18 cellular contexts compared by ENCODE assay signal in genomic region chr13:44293354-44293753, GRCh38.
DNase-seq lines count a peak whose midpoint lies in the region; ATAC-seq, FAIRE-seq and TF ChIP-seq lines count a peak whose summit lies in the region.
"Had no signal": no experiment of that assay in that cellular context is flagged by ENCODE, and none has a peak within 500 bp of the region (broad histone marks: within the 10 kb centered on the region; RNA-seq: fewer than 3 reads in every experiment).

No MANE protein-coding gene starts in this region.

- H3K36me3 ChIP-seq in left lung (no peaks in the 10 kb centered on the region), thymus (ENCODE audit: control insufficient read depth, insufficient read depth) (no peaks in the 10 kb centered on the region), HepG2 (replicated peaks in 1 of 2; ENCODE audit: control insufficient read depth in 1 of 2, insufficient read depth in 2 of 2, low read length in 2 of 2) (no peaks in the 10 kb centered on the region)

- no peaks in the 10 kb centered on the region for H3K79me2 ChIP-seq in HepG2 (ENCODE audit: insufficient read depth, low read length)

- no peak for TF ChIP-seq EP300 in HepG2 (IDR thresholded peaks at IDR 0.05; ENCODE audit: low read depth in 2 of 2, low read length in 2 of 2)
- no peak for TF ChIP-seq EP300 in HepG2 (CRISPR knock-in tag; IDR thresholded peaks at IDR 0.05; ENCODE audit: borderline replicate concordance)

- CTCF ChIA-PET in activated naive CD4-positive, alpha-beta T cell treated with anti-CD3 and anti-CD28 coated beads, Interleukin-2, amount 10 ng/mL, durations not matched to agents 7 days and 5 days (lab: Charles Lee) = no interaction called here
- CTCF ChIA-PET in HepG2 (lab: Yijun Ruan, JAX; ENCODE audit: low intra/inter-chr PET ratio, low total read pairs) = no interaction called here

- no peak overlapping the region for H3K4me3 ChIP-seq in left lung
- H3K4me3 ChIP-seq in thymus (ENCODE audit: low read length) = no peak overlapping the region
- H3K4me3 ChIP-seq in HepG2 (replicated peaks in 1 of 3; ENCODE audit: insufficient read depth in 1 of 3, low read depth in 2 of 3, low read length in 3 of 3) = no peak overlapping the region

- TF ChIP-seq RAD21 in HepG2 (CRISPR knock-in tag; IDR thresholded peaks at IDR 0.05) = no peak

- no peak for TF ChIP-seq POLR2A in HepG2 (IDR thresholded peaks at IDR 0.05; ENCODE audit: insufficient read depth in 1 of 2, low read depth in 2 of 2, low read length in 2 of 2)

- peaks cover 0 to 12% of the 10 kb centered on the region in 2 donors for H3K9me3 Mint-ChIP-seq in activated naive CD4-positive, alpha-beta T cell treated with anti-CD3 and anti-CD28 coated beads, Interleukin-2, amount 50 U/mL, for 72 hours
- peaks cover 11% of the 10 kb centered on the region for H3K9me3 Mint-ChIP-seq in activated naive CD4-positive, alpha-beta T cell treated with anti-CD3 and anti-CD28 coated beads, Interleukin-2, amount 10 ng/mL, durations not matched to agents 7 days and 5 days
- H3K9me3 Mint-ChIP-seq in activated T-helper 17 cell treated with anti-CD3 and anti-CD28 coated beads, Interleukin-2, amount 50 U/mL, for 72 hours = no peaks in the 10 kb centered on the region

- H3K4me1 Mint-ChIP-seq in activated naive CD4-positive, alpha-beta T cell treated with anti-CD3 and anti-CD28 coated beads, Interleukin-2, amount 10 ng/mL, durations not matched to agents 7 days and 5 days = peaks cover 11% of the 10 kb centered on the region
- H3K4me1 Mint-ChIP-seq in activated T-helper 17 cell treated with anti-CD3 and anti-CD28 coated beads, Interleukin-2, amount 50 U/mL, for 72 hours = peaks cover 10% of the 10 kb centered on the region

- H3K9me3 ChIP-seq in left lung (no peaks in the 10 kb centered on the region), thymus (ENCODE audit: control insufficient read depth) (no peaks in the 10 kb centered on the region), HepG2 (ENCODE audit: low read length) (no peaks in the 10 kb centered on the region)

- peaks cover 9 to 29% of the 10 kb centered on the region in 2 donors for H3K4me1 ChIP-seq in left lung
- peaks cover 27% of the 10 kb centered on the region for H3K4me1 ChIP-seq in thymus (ENCODE audit: control insufficient read depth, insufficient read depth, low read length)
- H3K4me1 ChIP-seq in HepG2 (ENCODE audit: insufficient read depth, low read length) = no peaks in the 10 kb centered on the region

- no TSS peak for BruUV-seq in HepG2 (replicated peaks; lab: Mats Ljungman, UMichigan)

- H3K9ac ChIP-seq in HepG2 (ENCODE audit: insufficient read depth, low read depth, low read length) = no peak overlapping the region

- H2AFZ ChIP-seq in HepG2 (ENCODE audit: low read length) = no peak overlapping the region

- H3K27me3 ChIP-seq in left lung (no peaks in the 10 kb centered on the region), thymus (ENCODE audit: control insufficient read depth, insufficient read depth) (no peaks in the 10 kb centered on the region), HepG2 (ENCODE audit: control insufficient read depth in 1 of 2, insufficient read depth in 2 of 2, low read length in 2 of 2) (peaks cover 1 to 5% of the 10 kb centered on the region in 2 experiments; a peak in 2 of 5 replicates)

- TF ChIP-seq CTCF in left lung (IDR thresholded peaks at IDR 0.05) = no peak
- no peak for TF ChIP-seq CTCF in HepG2 (CRISPR knock-in tag; IDR thresholded peaks at IDR 0.05)

- in situ Hi-C loops in HepG2 (cut with HindIII; ENCODE audit: extremely low pct_ligation_motif_present, low pct_unique_long_range_greater_than_20kb) = no loop called here

- 96% methylated on average over 7 of the region's 7 CpGs for WGBS in thymus
- WGBS in HepG2 (ENCODE audit: low lambda C conversion rate) = 30% methylated on average over 7 of the region's 7 CpGs

- no peak for ATAC-seq in activated naive CD4-positive, alpha-beta T cell treated with anti-CD3 and anti-CD28 coated beads, Interleukin-2, amount 50 U/mL, for 72 hours
- no peak for ATAC-seq in activated T-helper 17 cell treated with anti-CD3 and anti-CD28 coated beads, Interleukin-2, amount 50 U/mL, for 72 hours (replicated peaks)
- peak; percentile 20 for ATAC-seq in left lung
- ATAC-seq in HepG2 = no peak
- ATAC-seq in GM18909 (IDR thresholded peaks at IDR 0.05; ENCODE audit: poor library complexity, unreplicated experiment) = no peak

- no peak overlapping the region for H3K4me2 ChIP-seq in HepG2 (ENCODE audit: low read depth, low read length)

- FAIRE-seq in HepG2 (lab: Jason Lieb, UNC) = no peak
- FAIRE-seq: RCC 7860 had no signal

- intact Hi-C loops in left lung (cut with DNase I) (no loop called here), HepG2 (cut with micrococcal nuclease; ENCODE audit: unreplicated experiment) (no loop called here)

- DNase-seq in activated naive CD4-positive, alpha-beta T cell treated with anti-CD3 and anti-CD28 coated beads, Interleukin-2, amount 50 U/mL, for 72 hours (ENCODE audit: low spot score in 2 of 2) = no peak
- no peak for DNase-seq in activated naive CD4-positive, alpha-beta T cell treated with anti-CD3 and anti-CD28 coated beads, Interleukin-2, amount 10 ng/mL, durations not matched to agents 7 days and 5 days
- DNase-seq in left lung (no peak), cerebellar cortex (ENCODE audit: low spot score) (no peak), HepG2 (ENCODE audit: low spot score) (no peak)
- DNase-seq: activated CD4-positive, alpha-beta T cell treated with anti-CD3 and anti-CD28 coated beads, Interleukin-2, amount 10 ng/mL, durations not matched to agents 7 days and 5 days; activated effector memory CD4-positive, alpha-beta T cell treated with Interleukin-2 at 50 U/mL for 16 hours; cerebellar nuclear complex; GF-D8; Karpas-422; NCI-H1694 treated with DMSO at 0.1 percent for 48 hours; NCI-H524 treated with DMSO at 0.1 percent for 48 hours had no signal

- H3K27ac Mint-ChIP-seq in activated naive CD4-positive, alpha-beta T cell treated with anti-CD3 and anti-CD28 coated beads, Interleukin-2, amount 50 U/mL, for 72 hours = peak overlapping the region; percentile 39 to 92
- H3K27ac Mint-ChIP-seq in activated naive CD4-positive, alpha-beta T cell treated with anti-CD3 and anti-CD28 coated beads, Interleukin-2, amount 10 ng/mL, durations not matched to agents 7 days and 5 days = no peak overlapping the region
- no peak overlapping the region for H3K27ac Mint-ChIP-seq in activated T-helper 17 cell treated with anti-CD3 and anti-CD28 coated beads, Interleukin-2, amount 50 U/mL, for 72 hours
- H3K27ac Mint-ChIP-seq: activated CD4-positive, alpha-beta T cell treated with anti-CD3 and anti-CD28 coated beads, Interleukin-2, amount 10 ng/mL, durations not matched to agents 7 days and 5 days; stimulated activated naive CD8-positive, alpha-beta T cell treated with anti-CD3 and anti-CD28 coated beads, Interleukin-15, Interleukin-2, amounts not matched to agents 100 ng/mL and 50 ng/mL, for 24 hours had no signal

- peak overlapping the region; percentile 11 to 82 for H3K27ac ChIP-seq in left lung
- peak overlapping the region; percentile 31 for H3K27ac ChIP-seq in thymus (ENCODE audit: low read depth)
- no peak overlapping the region for H3K27ac ChIP-seq in HepG2 (ENCODE audit: extremely low read length, insufficient read depth, low read length)

- no peak overlapping the region for H3K4me3 Mint-ChIP-seq in activated naive CD4-positive, alpha-beta T cell treated with anti-CD3 and anti-CD28 coated beads, Interleukin-2, amount 10 ng/mL, durations not matched to agents 7 days and 5 days
- H3K4me3 Mint-ChIP-seq in activated T-helper 17 cell treated with anti-CD3 and anti-CD28 coated beads, Interleukin-2, amount 50 U/mL, for 72 hours = peak overlapping the region; percentile 25
- H3K4me3 Mint-ChIP-seq: activated CD4-positive, alpha-beta T cell treated with anti-CD3 and anti-CD28 coated beads, Interleukin-2, amount 10 ng/mL, durations not matched to agents 7 days and 5 days; neural crest cell; stimulated activated naive CD8-positive, alpha-beta T cell treated with anti-CD3 and anti-CD28 coated beads, Interleukin-15, Interleukin-2, amounts not matched to agents 100 ng/mL and 50 ng/mL, for 24 hours had no signal

- peaks cover 0 to 17% of the 10 kb centered on the region in 2 donors for H3K36me3 Mint-ChIP-seq in activated naive CD4-positive, alpha-beta T cell treated with anti-CD3 and anti-CD28 coated beads, Interleukin-2, amount 50 U/mL, for 72 hours
- no peaks in the 10 kb centered on the region for H3K36me3 Mint-ChIP-seq in activated naive CD4-positive, alpha-beta T cell treated with anti-CD3 and anti-CD28 coated beads, Interleukin-2, amount 10 ng/mL, durations not matched to agents 7 days and 5 days
- H3K36me3 Mint-ChIP-seq in activated T-helper 17 cell treated with anti-CD3 and anti-CD28 coated beads, Interleukin-2, amount 50 U/mL, for 72 hours (ENCODE audit: low read depth) = no peaks in the 10 kb centered on the region

- POLR2A ChIA-PET in HepG2 (lab: Yijun Ruan, JAX) = no interaction called here

- H3K27me3 Mint-ChIP-seq in activated naive CD4-positive, alpha-beta T cell treated with anti-CD3 and anti-CD28 coated beads, Interleukin-2, amount 10 ng/mL, durations not matched to agents 7 days and 5 days = peaks cover 7% of the 10 kb centered on the region
- H3K27me3 Mint-ChIP-seq in activated T-helper 17 cell treated with anti-CD3 and anti-CD28 coated beads, Interleukin-2, amount 50 U/mL, for 72 hours = peaks cover 17% of the 10 kb centered on the region

- no peaks in the 10 kb centered on the region for H4K20me1 ChIP-seq in HepG2 (ENCODE audit: insufficient read depth, low read length)

TF ChIP-seq in HepG2, 621 proteins besides CTCF, POLR2A, EP300 and RAD21 (continues in another document):
- no peak for TF ChIP-seq CENPT (CRISPR knock-in tag; IDR thresholded peaks at IDR 0.05; ENCODE audit: low read depth)
- TF ChIP-seq ZNF761 (CRISPR knock-in tag; conservative IDR thresholded peaks at IDR 0.05) = no peak
- TF ChIP-seq PREB (CRISPR knock-in tag; IDR thresholded peaks at IDR 0.05) = no peak
- no peak for TF ChIP-seq ZSCAN25 (CRISPR knock-in tag; IDR thresholded peaks at IDR 0.05)
- no peak for TF ChIP-seq KLF12 (CRISPR knock-in tag; IDR thresholded peaks at IDR 0.05; ENCODE audit: borderline replicate concordance)

Comparison
In these comparisons a context has a peak if more than half of its experiments do, and no peak if none do; other contexts are left out.
1. H3K27ac Mint-ChIP-seq: peak in activated naive CD4-positive, alpha-beta T cell treated with anti-CD3 and anti-CD28 coated beads, Interleukin-2, amount 50 U/mL, for 72 hours (2 of 2); none in activated naive CD4-positive, alpha-beta T cell treated with anti-CD3 and anti-CD28 coated beads, Interleukin-2, amount 10 ng/mL, durations not matched to agents 7 days and 5 days (single experiment) and activated T-helper 17 cell treated with anti-CD3 and anti-CD28 coated beads, Interleukin-2, amount 50 U/mL, for 72 hours (single experiment).